In genomic region chr21:21039624-21040023, GRCh38 we compare ENCODE assay signal across 27 cellular contexts. TPM values are rescaled to one million over a fixed set of nuclear protein-coding genes. Genes with fewer than 3 reads are reported as not detected.
"Had no signal": no experiment of that assay in that cellular context is flagged by ENCODE, and none has a peak within 500 bp of the region (broad histone marks: within the 10 kb centered on the region; RNA-seq: fewer than 3 reads in every experiment).

No MANE protein-coding gene starts in this region.

- H3K27ac ChIP-seq: ascending aorta, cardiac muscle cell, colonic mucosa, epithelial cell of prostate, esophagus squamous epithelium, heart right ventricle, neutrophil, ovary, right lobe of liver, testis, transverse colon, WERI-Rb-1 had no signal

- H3K27me3 ChIP-seq: ascending aorta, cardiac muscle cell, colonic mucosa, esophagus squamous epithelium, heart right ventricle, neutrophil, ovary, right lobe of liver, testis, transverse colon had no signal

- H3K4me3 ChIP-seq: ascending aorta, cardiac muscle cell, colonic mucosa, esophagus squamous epithelium, heart right ventricle, ovary, right lobe of liver, testis, transverse colon had no signal

- DNase-seq: activated CD4-positive, alpha-beta T cell treated with anti-CD3 and anti-CD28 coated beads for 48 hours; activated CD4-positive, alpha-beta T cell treated with anti-CD3 and anti-CD28 coated beads, Interleukin-2, amount 50 U/mL, for 48 hours; activated CD8-positive, alpha-beta memory T cell treated with anti-CD3 and anti-CD28 coated beads for 24 hours; activated effector memory CD4-positive, alpha-beta T cell treated with Interleukin-2 at 50 U/mL for 16 hours; activated naive CD4-positive, alpha-beta T cell treated with Interleukin-2 at 50 U/mL for 16 hours; activated naive CD8-positive, alpha-beta T cell treated with anti-CD3 and anti-CD28 coated beads, Interleukin-2, amount 10 ng/mL, durations not matched to agents 7 days and 5 days; cerebellar nuclear complex; colonic mucosa; effector CD8-positive, alpha-beta T cell; esophagus squamous epithelium; foreskin melanocyte; heart right ventricle; naive B cell; nephron progenitor cell; ovary; right lobe of liver; stimulated activated CD4-positive, alpha-beta T cell treated with anti-CD3 and anti-CD28 coated beads, Interleukin-2, amount 100 ng/mL, for 48 hours; stimulated activated naive CD4-positive, alpha-beta T cell treated with Interleukin-2 at 50 U/mL for 16 hours; testis; transverse colon; WERI-Rb-1 had no signal

- H3K36me3 ChIP-seq: ascending aorta, cardiac muscle cell, colonic mucosa, esophagus squamous epithelium, heart right ventricle, neutrophil, ovary, right lobe of liver, transverse colon, WERI-Rb-1 had no signal

- FAIRE-seq: endometrium, islet of Langerhans had no signal

- H3K4me1 ChIP-seq: ascending aorta, colonic mucosa, esophagus squamous epithelium, heart right ventricle, right lobe of liver, testis, transverse colon had no signal

- H3K9me3 ChIP-seq: ascending aorta, colonic mucosa, esophagus squamous epithelium, heart right ventricle, neutrophil, ovary, right lobe of liver, testis, transverse colon had no signal

RNA-seq across cellular contexts. Expression of gene NCAM2, which starts 41.4 kb away (rescaled TPM):
- total RNA-seq: activated naive CD8-positive, alpha-beta T cell treated with anti-CD3 and anti-CD28 coated beads, Interleukin-2, amount 10 ng/mL, durations not matched to agents 7 days and 5 days had no signal
